In genomic region chr3:51716805-51717204, GRCh38 we compare ENCODE assay signal across 18 cellular contexts. TPM values are rescaled to one million over a fixed set of nuclear protein-coding genes. Genes with fewer than 3 reads are reported as not detected.
"Had no signal": no experiment of that assay in that cellular context is flagged by ENCODE, and none has a peak within 500 bp of the region (broad histone marks: within the 10 kb centered on the region; RNA-seq: fewer than 3 reads in every experiment).

No MANE protein-coding gene starts in this region.

- H3K36me3 ChIP-seq: adrenal gland, cardiac muscle cell, left ventricle myocardium inferior, uterus had no signal

- H3K9me3 ChIP-seq: adrenal gland, left ventricle myocardium inferior, uterus had no signal

- H3K4me1 ChIP-seq: adrenal gland, left ventricle myocardium inferior, uterus had no signal

- H3K27me3 ChIP-seq: adrenal gland, cardiac muscle cell, dorsolateral prefrontal cortex, uterus had no signal

- H3K4me3 ChIP-seq: adrenal gland, cardiac muscle cell, left ventricle myocardium inferior, uterus had no signal

- H3K27ac ChIP-seq: adrenal gland, cardiac muscle cell, epithelial cell of prostate, left ventricle myocardium inferior, uterus had no signal

- ATAC-seq: activated CD8-positive, alpha-beta T cell treated with anti-CD3 and anti-CD28 coated beads, Interleukin-2, amount 10 ng/mL, durations not matched to agents 7 days and 5 days; activated naive CD4-positive, alpha-beta T cell treated with anti-CD3 and anti-CD28 coated beads, Interleukin-2, amount 50 U/mL, for 72 hours; activated T-cell treated with anti-CD3 and anti-CD28 coated beads, Interleukin-2, amount 50 U/mL, for 72 hours had no signal

- FAIRE-seq: TTC549 had no signal

- DNase-seq: activated CD4-positive, alpha-beta T cell treated with anti-CD3 and anti-CD28 coated beads for 48 hours; activated CD8-positive, alpha-beta memory T cell treated with anti-CD3 and anti-CD28 coated beads, Interleukin-2, amount 50 U/mL, for 4 hours; activated CD8-positive, alpha-beta T cell treated with anti-CD3 and anti-CD28 coated beads, Interleukin-2, amount 10 ng/mL, durations not matched to agents 7 days and 5 days; activated gamma-delta T cell; activated T-cell treated with anti-CD3 and anti-CD28 coated beads, Interleukin-2, amount 50 U/mL, for 72 hours; dorsolateral prefrontal cortex; foreskin fibroblast; left ventricle myocardium inferior; mammary epithelial cell; midbrain; stimulated activated naive CD4-positive, alpha-beta T cell; uterus had no signal

RNA-seq across cellular contexts. Expression of gene GRM2, which starts 9.9 kb away (rescaled TPM):
- total RNA-seq: kidney epithelial cell had no signal
- polyA plus RNA-seq: cardiac muscle cell had no signal
